ENCODE assay signal across 8 cellular contexts in genomic region chrX:74534569-74535038, GRCh38.
DNase-seq lines count a peak whose midpoint lies in the region; ATAC-seq and TF ChIP-seq lines count a peak whose summit lies in the region.

No MANE protein-coding gene starts in this region.

- peaks cover 2% of the 10 kb centered on the region for H3K27me3 Mint-ChIP-seq in nephron progenitor cell (ENCODE audit: low read depth, poor library complexity)

- no peaks in the 10 kb centered on the region for H3K4me1 ChIP-seq in BE2C

- DNase-seq in GM13977 (ENCODE audit: low spot score) (peak; percentile 42), HCEC 1CT (peak; percentile 24), UCSD-AML1 (lab: John Stamatoyannopoulos, UW; ENCODE audit: unreplicated experiment) (peak; percentile 30), nephron progenitor cell (no peak), NCI-H2081 treated with DMSO at 0.1 percent for 48 hours (lab: John Stamatoyannopoulos, UW) (no peak), BE2C (no peak), Ammon's horn (ENCODE audit: low spot score) (no peak)

- no peak overlapping the region for H3K4me3 ChIP-seq in BE2C (ENCODE audit: low read depth, low read length)

- no peak overlapping the region for H3K27ac Mint-ChIP-seq in nephron progenitor cell

- peaks cover 25% of the 10 kb centered on the region for H3K4me1 Mint-ChIP-seq in nephron progenitor cell

- no peaks in the 10 kb centered on the region for H3K9me3 ChIP-seq in BE2C

- peaks cover 25% of the 10 kb centered on the region for H3K9me3 Mint-ChIP-seq in nephron progenitor cell

- in situ Hi-C loops in GM13977 (cut with MboI; ENCODE audit: low pct_unique_long_range_greater_than_20kb, low sequenced_read_pairs, unreplicated experiment), result no loop called here

- H3K27me3 ChIP-seq in BE2C, result no peaks in the 10 kb centered on the region

- peaks cover 12% of the 10 kb centered on the region for H3K36me3 Mint-ChIP-seq in nephron progenitor cell (ENCODE audit: low read depth)

- peak overlapping the region; percentile 80 for H3K4me3 Mint-ChIP-seq in nephron progenitor cell

- no peaks in the 10 kb centered on the region for H3K36me3 ChIP-seq in BE2C

- TF ChIP-seq CTCF in GM13977 (IDR thresholded peaks at IDR 0.05; ENCODE audit: extremely low read depth, insufficient read depth, missing control alignments), result no peak
- TF ChIP-seq CTCF in nephron progenitor cell (IDR thresholded peaks at IDR 0.05), result no peak
- TF ChIP-seq CTCF in BE2C (IDR thresholded peaks at IDR 0.05; ENCODE audit: low read depth, low read length), result no peak

- ATAC-seq in HG03175 (IDR thresholded peaks at IDR 0.05; ENCODE audit: unreplicated experiment), result no peak

Comparison
In these comparisons a context has a peak if more than half of its experiments do, and no peak if none do; other contexts are left out.
1. DNase-seq: peak in GM13977 (single experiment), HCEC 1CT (single experiment) and UCSD-AML1 (single experiment); none in nephron progenitor cell (single experiment), NCI-H2081 treated with DMSO at 0.1 percent for 48 hours (single experiment), BE2C (single experiment) and Ammon's horn (single experiment).